1 cellular context compared by ENCODE assay signal in the genomic region with DNA sequence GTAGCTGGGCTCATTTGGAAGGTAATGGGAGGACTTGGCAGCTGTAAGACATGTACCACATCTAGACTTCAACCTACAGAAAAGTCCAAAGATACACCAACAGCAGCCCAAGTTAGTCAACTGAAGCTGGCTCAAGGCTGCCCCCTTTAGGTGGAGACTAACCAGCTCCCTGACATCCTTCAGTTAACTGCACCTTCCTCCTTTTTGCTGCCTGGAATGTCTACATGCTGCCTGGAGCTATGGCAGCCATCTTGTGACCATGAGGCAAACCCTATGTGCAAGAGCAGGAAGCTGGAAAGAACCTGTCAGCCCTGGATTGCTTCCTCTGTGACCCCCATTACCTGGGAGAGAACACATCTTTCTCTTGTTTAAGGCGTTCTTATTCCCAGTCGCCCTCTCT.
TF ChIP-seq lines count a peak whose summit lies in the region.

No MANE protein-coding gene starts in this region.

TF ChIP-seq in GM23338, 12 proteins besides CTCF, POLR2A, EP300 and RAD21:
- no peak for TF ChIP-seq STAT1 (IDR thresholded peaks at IDR 0.05; ENCODE audit: unreplicated experiment)
- no peak for TF ChIP-seq JUNB (IDR thresholded peaks at IDR 0.05; ENCODE audit: unreplicated experiment)
- TF ChIP-seq, protein P1, sequence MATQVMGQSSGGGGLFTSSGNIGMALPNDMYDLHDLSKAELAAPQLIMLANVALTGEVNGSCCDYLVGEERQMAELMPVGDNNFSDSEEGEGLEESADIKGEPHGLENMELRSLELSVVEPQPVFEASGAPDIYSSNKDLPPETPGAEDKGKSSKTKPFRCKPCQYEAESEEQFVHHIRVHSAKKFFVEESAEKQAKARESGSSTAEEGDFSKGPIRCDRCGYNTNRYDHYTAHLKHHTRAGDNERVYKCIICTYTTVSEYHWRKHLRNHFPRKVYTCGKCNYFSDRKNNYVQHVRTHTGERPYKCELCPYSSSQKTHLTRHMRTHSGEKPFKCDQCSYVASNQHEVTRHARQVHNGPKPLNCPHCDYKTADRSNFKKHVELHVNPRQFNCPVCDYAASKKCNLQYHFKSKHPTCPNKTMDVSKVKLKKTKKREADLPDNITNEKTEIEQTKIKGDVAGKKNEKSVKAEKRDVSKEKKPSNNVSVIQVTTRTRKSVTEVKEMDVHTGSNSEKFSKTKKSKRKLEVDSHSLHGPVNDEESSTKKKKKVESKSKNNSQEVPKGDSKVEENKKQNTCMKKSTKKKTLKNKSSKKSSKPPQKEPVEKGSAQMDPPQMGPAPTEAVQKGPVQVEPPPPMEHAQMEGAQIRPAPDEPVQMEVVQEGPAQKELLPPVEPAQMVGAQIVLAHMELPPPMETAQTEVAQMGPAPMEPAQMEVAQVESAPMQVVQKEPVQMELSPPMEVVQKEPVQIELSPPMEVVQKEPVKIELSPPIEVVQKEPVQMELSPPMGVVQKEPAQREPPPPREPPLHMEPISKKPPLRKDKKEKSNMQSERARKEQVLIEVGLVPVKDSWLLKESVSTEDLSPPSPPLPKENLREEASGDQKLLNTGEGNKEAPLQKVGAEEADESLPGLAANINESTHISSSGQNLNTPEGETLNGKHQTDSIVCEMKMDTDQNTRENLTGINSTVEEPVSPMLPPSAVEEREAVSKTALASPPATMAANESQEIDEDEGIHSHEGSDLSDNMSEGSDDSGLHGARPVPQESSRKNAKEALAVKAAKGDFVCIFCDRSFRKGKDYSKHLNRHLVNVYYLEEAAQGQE (IDR thresholded peaks at IDR 0.05; ENCODE audit: unreplicated experiment): no peak
- TF ChIP-seq ZNF331 (CRISPR knock-in tag; IDR thresholded peaks at IDR 0.05; ENCODE audit: low read depth): no peak
- no peak for TF ChIP-seq ZNF114 (CRISPR knock-in tag; IDR thresholded peaks at IDR 0.05)
- TF ChIP-seq POLR2AphosphoS5 (IDR thresholded peaks at IDR 0.05; ENCODE audit: low read depth): no peak
- no peak for TF ChIP-seq CREB1 (CRISPR knock-in tag; IDR thresholded peaks at IDR 0.05; ENCODE audit: low read depth)
- TF ChIP-seq EZH2phosphoT487 (IDR thresholded peaks at IDR 0.05; ENCODE audit: unreplicated experiment): no peak
